34 cellular contexts compared by ENCODE assay signal in the genomic region with DNA sequence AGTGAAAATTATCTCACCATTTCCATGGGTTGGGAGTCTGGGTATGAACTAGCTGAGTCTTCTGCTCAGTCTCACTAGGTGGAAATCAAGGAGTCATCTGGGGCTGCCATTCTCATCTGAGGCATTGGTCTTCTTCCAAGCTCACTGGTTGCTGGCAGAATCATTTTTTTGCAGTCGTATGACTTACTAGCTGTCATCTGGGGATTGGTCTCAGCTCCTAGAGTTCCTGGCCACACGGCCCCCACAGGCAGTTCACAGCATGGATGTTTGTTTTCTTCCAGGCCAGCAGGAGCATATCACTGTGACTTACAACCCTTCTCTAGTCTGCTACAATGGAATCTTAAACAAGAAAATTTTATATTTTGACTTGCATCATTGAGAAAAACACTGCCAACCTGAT. TPM values are rescaled to one million over a fixed set of nuclear protein-coding genes. Genes with fewer than 3 reads are reported as not detected.
"Had no signal": no experiment of that assay in that cellular context is flagged by ENCODE, and none has a peak within 500 bp of the region (broad histone marks: within the 10 kb centered on the region; RNA-seq: fewer than 3 reads in every experiment).

No MANE protein-coding gene starts in this region.

- H3K36me3 ChIP-seq: ascending aorta, cardiac muscle cell, lower lobe of right lung, neural progenitor cell, right lobe of liver, tibial nerve had no signal

- DNase-seq: activated CD4-positive, alpha-beta T cell treated with anti-CD3 and anti-CD28 coated beads for 4 hours; activated CD4-positive, alpha-beta T cell treated with anti-CD3 and anti-CD28 coated beads, Interleukin-2, amount 50 U/mL, for 48 hours; activated CD8-positive, alpha-beta memory T cell treated with anti-CD3 and anti-CD28 coated beads for 24 hours; activated effector memory CD4-positive, alpha-beta T cell treated with Interleukin-2 at 50 U/mL for 16 hours; activated naive CD4-positive, alpha-beta T cell treated with anti-CD3 and anti-CD28 coated beads, Interleukin-2, amount 10 ng/mL, durations not matched to agents 7 days and 5 days; activated naive CD8-positive, alpha-beta T cell treated with anti-CD3 and anti-CD28 coated beads, Interleukin-2, amount 10 ng/mL, durations not matched to agents 7 days and 5 days; cerebellar nuclear complex; dorsolateral prefrontal cortex; effector memory CD4-positive, alpha-beta T cell; erythroblast; foreskin fibroblast; head of caudate nucleus; hypothalamus; lower lobe of right lung; mesenchymal stem cell; natural killer cell; right lobe of liver; stimulated activated CD4-positive, alpha-beta T cell treated with anti-CD3 and anti-CD28 coated beads, Interleukin-2, amount 100 ng/mL, for 48 hours; stimulated activated naive CD4-positive, alpha-beta T cell treated with Interleukin-2 at 50 U/mL for 16 hours had no signal

- H3K9ac ChIP-seq: neural progenitor cell had no signal

- H2AFZ ChIP-seq: neural progenitor cell had no signal

- H3K27me3 ChIP-seq: ascending aorta, cardiac muscle cell, neural progenitor cell, right lobe of liver, tibial nerve had no signal

- FAIRE-seq: TTC549 had no signal

- H3K4me3 ChIP-seq: ascending aorta, cardiac muscle cell, coronary artery, dorsolateral prefrontal cortex, lower lobe of right lung, neural progenitor cell, right lobe of liver, tibial nerve had no signal

- H3K27ac ChIP-seq: ascending aorta, cardiac muscle cell, coronary artery, dorsolateral prefrontal cortex, lower lobe of right lung, neural progenitor cell, right lobe of liver, tibial nerve, VCaP had no signal

- ATAC-seq: left lobe of liver, lower lobe of right lung, natural killer cell, right lobe of liver had no signal

- H3K4me1 ChIP-seq: ascending aorta, neural progenitor cell, right lobe of liver had no signal

- H3K9me3 ChIP-seq: ascending aorta, lower lobe of right lung, right lobe of liver had no signal

- H3K4me2 ChIP-seq: neural progenitor cell had no signal

RNA-seq across cellular contexts. Expression of gene OR10AD1, which starts 18.6 kb away (rescaled TPM):
- total RNA-seq: activated naive CD8-positive, alpha-beta T cell treated with anti-CD3 and anti-CD28 coated beads, Interleukin-2, amount 10 ng/mL, durations not matched to agents 7 days and 5 days; ascending aorta; cardiac muscle cell; dorsolateral prefrontal cortex; kidney epithelial cell; left lobe of liver; lower lobe of right lung; mononuclear cell; natural killer cell; omental fat pad; posterior vena cava; right lobe of liver; skeletal muscle tissue; temporal lobe; tibial nerve; urinary bladder had no signal
- polyA plus RNA-seq: cardiac muscle cell, urinary bladder had no signal

RNA-seq across cellular contexts. Expression of gene CCDC184, which starts 38.2 kb away (rescaled TPM):
- total RNA-seq: left lobe of liver had no signal
- polyA plus RNA-seq: cardiac muscle cell had no signal
